Comparison of ENCODE assay signal across 1 cellular context in the genomic region with DNA sequence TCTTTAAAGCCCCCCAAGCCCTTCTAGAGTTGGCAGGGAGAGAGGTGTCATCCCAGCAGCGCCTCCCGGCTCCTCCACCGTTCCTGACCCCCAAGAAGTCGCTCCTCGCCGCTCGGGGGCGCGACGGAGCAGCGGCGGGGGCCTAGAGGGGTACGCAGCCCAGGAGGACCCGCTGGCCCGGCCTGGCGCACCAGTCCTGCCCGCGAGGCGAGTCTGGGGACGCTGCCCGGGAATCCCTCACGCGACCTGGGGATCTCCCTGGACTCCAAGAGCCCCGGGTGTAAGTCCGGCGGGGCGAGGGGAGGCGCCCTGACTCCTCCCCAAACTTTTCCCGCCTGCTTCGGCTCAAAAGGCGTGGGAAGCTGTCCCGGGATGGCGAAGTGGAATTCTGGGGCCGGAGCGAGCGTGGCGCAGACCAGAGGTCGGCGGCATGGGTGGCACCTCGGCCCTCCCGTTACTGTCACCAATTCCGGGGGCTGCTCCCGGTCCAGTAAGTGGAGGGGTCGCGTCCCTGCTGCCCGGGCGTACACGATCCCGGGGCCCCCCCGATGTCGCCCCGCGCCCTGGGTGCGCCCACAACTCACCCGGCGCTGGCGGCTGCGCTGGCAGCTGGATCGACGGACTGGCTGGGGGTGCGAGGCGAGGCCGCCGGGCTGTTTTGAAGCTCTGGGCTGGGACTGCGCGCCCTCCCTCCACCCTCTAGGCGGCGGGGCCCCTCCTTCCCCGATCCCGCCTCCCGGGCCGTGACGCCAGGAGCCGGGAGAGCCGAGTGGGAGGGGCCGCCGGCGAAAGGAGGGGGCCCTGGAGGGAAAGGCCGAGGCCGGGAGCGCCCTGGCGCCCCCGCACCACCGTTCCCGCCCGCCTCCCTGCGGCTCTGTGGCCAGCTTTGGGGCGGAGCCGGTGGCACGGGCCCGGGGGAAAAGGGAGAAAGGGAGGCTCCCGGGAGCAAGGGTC.
TF ChIP-seq lines count a peak whose summit lies in the region.

A gene with protein sequence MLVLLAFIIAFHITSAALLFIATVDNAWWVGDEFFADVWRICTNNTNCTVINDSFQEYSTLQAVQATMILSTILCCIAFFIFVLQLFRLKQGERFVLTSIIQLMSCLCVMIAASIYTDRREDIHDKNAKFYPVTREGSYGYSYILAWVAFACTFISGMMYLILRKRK (minus strand): TSS at position 634 of the 954 bp plus-strand sequence. CDS start 32,981 bp downstream, outside the sequence.

TF ChIP-seq in HepG2, 621 proteins besides CTCF, POLR2A, EP300 and RAD21 (continued from another document and continues in another):
- TF ChIP-seq, protein P1, sequence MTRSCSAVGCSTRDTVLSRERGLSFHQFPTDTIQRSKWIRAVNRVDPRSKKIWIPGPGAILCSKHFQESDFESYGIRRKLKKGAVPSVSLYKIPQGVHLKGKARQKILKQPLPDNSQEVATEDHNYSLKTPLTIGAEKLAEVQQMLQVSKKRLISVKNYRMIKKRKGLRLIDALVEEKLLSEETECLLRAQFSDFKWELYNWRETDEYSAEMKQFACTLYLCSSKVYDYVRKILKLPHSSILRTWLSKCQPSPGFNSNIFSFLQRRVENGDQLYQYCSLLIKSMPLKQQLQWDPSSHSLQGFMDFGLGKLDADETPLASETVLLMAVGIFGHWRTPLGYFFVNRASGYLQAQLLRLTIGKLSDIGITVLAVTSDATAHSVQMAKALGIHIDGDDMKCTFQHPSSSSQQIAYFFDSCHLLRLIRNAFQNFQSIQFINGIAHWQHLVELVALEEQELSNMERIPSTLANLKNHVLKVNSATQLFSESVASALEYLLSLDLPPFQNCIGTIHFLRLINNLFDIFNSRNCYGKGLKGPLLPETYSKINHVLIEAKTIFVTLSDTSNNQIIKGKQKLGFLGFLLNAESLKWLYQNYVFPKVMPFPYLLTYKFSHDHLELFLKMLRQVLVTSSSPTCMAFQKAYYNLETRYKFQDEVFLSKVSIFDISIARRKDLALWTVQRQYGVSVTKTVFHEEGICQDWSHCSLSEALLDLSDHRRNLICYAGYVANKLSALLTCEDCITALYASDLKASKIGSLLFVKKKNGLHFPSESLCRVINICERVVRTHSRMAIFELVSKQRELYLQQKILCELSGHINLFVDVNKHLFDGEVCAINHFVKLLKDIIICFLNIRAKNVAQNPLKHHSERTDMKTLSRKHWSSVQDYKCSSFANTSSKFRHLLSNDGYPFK (CRISPR knock-in tag; IDR thresholded peaks at IDR 0.05; ENCODE audit: borderline replicate concordance), result peak; percentile 82; the same call in 1 of the 2 replicates
- TF ChIP-seq PPARG (CRISPR knock-in tag; conservative IDR thresholded peaks at IDR 0.05), result 0 out of 2 replicates have a peak, but pooled peaks have one; percentile 36
- TF ChIP-seq KDM2A (CRISPR knock-in tag; IDR thresholded peaks at IDR 0.05; ENCODE audit: borderline replicate concordance, low read depth), result peak; percentile 91
- TF ChIP-seq STAT5B (CRISPR knock-in tag; IDR thresholded peaks at IDR 0.05), result peak; percentile 27; the same call in 1 of the 2 replicates
- TF ChIP-seq, protein P2, sequence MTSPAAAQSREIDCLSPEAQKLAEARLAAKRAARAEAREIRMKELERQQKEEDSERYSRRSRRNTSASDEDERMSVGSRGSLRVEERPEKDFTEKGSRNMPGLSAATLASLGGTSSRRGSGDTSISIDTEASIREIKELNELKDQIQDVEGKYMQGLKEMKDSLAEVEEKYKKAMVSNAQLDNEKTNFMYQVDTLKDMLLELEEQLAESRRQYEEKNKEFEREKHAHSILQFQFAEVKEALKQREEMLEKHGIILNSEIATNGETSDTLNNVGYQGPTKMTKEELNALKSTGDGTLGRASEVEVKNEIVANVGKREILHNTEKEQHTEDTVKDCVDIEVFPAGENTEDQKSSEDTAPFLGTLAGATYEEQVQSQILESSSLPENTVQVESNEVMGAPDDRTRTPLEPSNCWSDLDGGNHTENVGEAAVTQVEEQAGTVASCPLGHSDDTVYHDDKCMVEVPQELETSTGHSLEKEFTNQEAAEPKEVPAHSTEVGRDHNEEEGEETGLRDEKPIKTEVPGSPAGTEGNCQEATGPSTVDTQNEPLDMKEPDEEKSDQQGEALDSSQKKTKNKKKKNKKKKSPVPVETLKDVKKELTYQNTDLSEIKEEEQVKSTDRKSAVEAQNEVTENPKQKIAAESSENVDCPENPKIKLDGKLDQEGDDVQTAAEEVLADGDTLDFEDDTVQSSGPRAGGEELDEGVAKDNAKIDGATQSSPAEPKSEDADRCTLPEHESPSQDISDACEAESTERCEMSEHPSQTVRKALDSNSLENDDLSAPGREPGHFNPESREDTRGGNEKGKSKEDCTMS (CRISPR knock-in tag; conservative IDR thresholded peaks at IDR 0.05), result no peak
- TF ChIP-seq ZKSCAN1 (IDR thresholded peaks at IDR 0.05; ENCODE audit: low read length), result no peak
- TF ChIP-seq FOXA1 (IDR thresholded peaks at IDR 0.05), result no peak
- TF ChIP-seq FOXA1 (CRISPR knock-in tag; IDR thresholded peaks at IDR 0.05), result peak; percentile 10; the same call in 1 of the 2 replicates
- TF ChIP-seq SALL1 (CRISPR knock-in tag; IDR thresholded peaks at IDR 0.05), result peak; percentile 88
- TF ChIP-seq ZNF205 (CRISPR knock-in tag; IDR thresholded peaks at IDR 0.05), result peak; percentile 44
- TF ChIP-seq CHD2 (IDR thresholded peaks at IDR 0.05; ENCODE audit: low read depth, low read length), result no peak
- TF ChIP-seq ZBTB20 (CRISPR knock-in tag; IDR thresholded peaks at IDR 0.05; ENCODE audit: borderline replicate concordance, low read depth), result no peak; the same call in 1 of the 2 replicates
- peak; percentile 51 for TF ChIP-seq ZKSCAN8 (CRISPR knock-in tag; IDR thresholded peaks at IDR 0.05; ENCODE audit: borderline replicate concordance)
- peak; percentile 84; the same call in 1 of the 2 replicates for TF ChIP-seq ZFP37 (CRISPR knock-in tag; IDR thresholded peaks at IDR 0.05; ENCODE audit: borderline replicate concordance)
- TF ChIP-seq SUZ12 (IDR thresholded peaks at IDR 0.05; ENCODE audit: low read depth, low read length), result no peak
- TF ChIP-seq, protein P3, sequence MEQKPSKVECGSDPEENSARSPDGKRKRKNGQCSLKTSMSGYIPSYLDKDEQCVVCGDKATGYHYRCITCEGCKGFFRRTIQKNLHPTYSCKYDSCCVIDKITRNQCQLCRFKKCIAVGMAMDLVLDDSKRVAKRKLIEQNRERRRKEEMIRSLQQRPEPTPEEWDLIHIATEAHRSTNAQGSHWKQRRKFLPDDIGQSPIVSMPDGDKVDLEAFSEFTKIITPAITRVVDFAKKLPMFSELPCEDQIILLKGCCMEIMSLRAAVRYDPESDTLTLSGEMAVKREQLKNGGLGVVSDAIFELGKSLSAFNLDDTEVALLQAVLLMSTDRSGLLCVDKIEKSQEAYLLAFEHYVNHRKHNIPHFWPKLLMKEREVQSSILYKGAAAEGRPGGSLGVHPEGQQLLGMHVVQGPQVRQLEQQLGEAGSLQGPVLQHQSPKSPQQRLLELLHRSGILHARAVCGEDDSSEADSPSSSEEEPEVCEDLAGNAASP (CRISPR knock-in tag; IDR thresholded peaks at IDR 0.05; ENCODE audit: borderline replicate concordance), result peak; percentile 55
- TF ChIP-seq, protein P4, sequence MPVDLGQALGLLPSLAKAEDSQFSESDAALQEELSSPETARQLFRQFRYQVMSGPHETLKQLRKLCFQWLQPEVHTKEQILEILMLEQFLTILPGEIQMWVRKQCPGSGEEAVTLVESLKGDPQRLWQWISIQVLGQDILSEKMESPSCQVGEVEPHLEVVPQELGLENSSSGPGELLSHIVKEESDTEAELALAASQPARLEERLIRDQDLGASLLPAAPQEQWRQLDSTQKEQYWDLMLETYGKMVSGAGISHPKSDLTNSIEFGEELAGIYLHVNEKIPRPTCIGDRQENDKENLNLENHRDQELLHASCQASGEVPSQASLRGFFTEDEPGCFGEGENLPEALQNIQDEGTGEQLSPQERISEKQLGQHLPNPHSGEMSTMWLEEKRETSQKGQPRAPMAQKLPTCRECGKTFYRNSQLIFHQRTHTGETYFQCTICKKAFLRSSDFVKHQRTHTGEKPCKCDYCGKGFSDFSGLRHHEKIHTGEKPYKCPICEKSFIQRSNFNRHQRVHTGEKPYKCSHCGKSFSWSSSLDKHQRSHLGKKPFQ (CRISPR knock-in tag; IDR thresholded peaks at IDR 0.05; ENCODE audit: insufficient replicate concordance), result peak; percentile 10
- TF ChIP-seq ZNF33A (CRISPR knock-in tag; IDR thresholded peaks at IDR 0.05; ENCODE audit: borderline replicate concordance), result no peak
- peak; percentile 78 for TF ChIP-seq PHF8 (CRISPR knock-in tag; IDR thresholded peaks at IDR 0.05)
- TF ChIP-seq SSRP1 (CRISPR knock-in tag; IDR thresholded peaks at IDR 0.05), result no peak
- TF ChIP-seq SYNCRIP (IDR thresholded peaks at IDR 0.05; ENCODE audit: insufficient read depth, low read depth, low read length), result no peak
- no peak for TF ChIP-seq MBD4 (IDR thresholded peaks at IDR 0.05; ENCODE audit: borderline replicate concordance, low read length)
- TF ChIP-seq SMYD3 (CRISPR knock-in tag; IDR thresholded peaks at IDR 0.05), result no peak
- peak; percentile 95 for TF ChIP-seq ZNF589 (CRISPR knock-in tag; conservative IDR thresholded peaks at IDR 0.05)
- TF ChIP-seq, protein P5, sequence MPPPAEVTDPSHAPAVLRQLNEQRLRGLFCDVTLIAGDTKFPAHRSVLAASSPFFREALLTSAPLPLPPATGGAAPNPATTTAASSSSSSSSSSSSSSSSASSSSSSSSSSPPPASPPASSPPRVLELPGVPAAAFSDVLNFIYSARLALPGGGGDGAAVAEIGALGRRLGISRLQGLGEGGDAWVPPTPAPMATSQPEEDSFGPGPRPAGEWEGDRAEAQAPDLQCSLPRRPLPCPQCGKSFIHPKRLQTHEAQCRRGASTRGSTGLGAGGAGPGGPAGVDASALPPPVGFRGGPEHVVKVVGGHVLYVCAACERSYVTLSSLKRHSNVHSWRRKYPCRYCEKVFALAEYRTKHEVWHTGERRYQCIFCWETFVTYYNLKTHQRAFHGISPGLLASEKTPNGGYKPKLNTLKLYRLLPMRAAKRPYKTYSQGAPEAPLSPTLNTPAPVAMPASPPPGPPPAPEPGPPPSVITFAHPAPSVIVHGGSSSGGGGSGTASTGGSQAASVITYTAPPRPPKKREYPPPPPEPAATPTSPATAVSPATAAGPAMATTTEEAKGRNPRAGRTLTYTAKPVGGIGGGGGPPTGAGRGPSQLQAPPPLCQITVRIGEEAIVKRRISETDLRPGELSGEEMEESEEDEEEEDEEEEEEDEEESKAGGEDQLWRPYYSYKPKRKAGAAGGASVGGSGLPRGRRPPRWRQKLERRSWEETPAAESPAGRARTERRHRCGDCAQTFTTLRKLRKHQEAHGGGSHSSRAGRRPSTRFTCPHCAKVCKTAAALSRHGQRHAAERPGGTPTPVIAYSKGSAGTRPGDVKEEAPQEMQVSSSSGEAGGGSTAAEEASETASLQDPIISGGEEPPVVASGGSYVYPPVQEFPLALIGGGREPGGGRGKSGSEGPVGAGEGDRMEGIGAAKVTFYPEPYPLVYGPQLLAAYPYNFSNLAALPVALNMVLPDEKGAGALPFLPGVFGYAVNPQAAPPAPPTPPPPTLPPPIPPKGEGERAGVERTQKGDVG (CRISPR knock-in tag; IDR thresholded peaks at IDR 0.05; ENCODE audit: borderline replicate concordance), result peak; percentile 67
- TF ChIP-seq, protein P6, sequence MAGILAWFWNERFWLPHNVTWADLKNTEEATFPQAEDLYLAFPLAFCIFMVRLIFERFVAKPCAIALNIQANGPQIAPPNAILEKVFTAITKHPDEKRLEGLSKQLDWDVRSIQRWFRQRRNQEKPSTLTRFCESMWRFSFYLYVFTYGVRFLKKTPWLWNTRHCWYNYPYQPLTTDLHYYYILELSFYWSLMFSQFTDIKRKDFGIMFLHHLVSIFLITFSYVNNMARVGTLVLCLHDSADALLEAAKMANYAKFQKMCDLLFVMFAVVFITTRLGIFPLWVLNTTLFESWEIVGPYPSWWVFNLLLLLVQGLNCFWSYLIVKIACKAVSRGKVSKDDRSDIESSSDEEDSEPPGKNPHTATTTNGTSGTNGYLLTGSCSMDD (CRISPR knock-in tag; IDR thresholded peaks at IDR 0.05), result peak; percentile 38; the same call in 1 of the 2 replicates
- TF ChIP-seq ZSCAN29 (CRISPR knock-in tag; conservative IDR thresholded peaks at IDR 0.05), result peak; percentile 72; the same call in 1 of the 2 replicates
- TF ChIP-seq, protein P7, sequence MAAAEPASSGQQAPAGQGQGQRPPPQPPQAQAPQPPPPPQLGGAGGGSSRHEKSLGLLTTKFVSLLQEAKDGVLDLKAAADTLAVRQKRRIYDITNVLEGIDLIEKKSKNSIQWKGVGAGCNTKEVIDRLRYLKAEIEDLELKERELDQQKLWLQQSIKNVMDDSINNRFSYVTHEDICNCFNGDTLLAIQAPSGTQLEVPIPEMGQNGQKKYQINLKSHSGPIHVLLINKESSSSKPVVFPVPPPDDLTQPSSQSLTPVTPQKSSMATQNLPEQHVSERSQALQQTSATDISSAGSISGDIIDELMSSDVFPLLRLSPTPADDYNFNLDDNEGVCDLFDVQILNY (CRISPR knock-in tag; conservative IDR thresholded peaks at IDR 0.05), result no peak; the same call in none of the 2 replicates
- TF ChIP-seq GABPA (IDR thresholded peaks at IDR 0.05; ENCODE audit: low read depth, low read length), result no peak
- TF ChIP-seq GABPA (CRISPR knock-in tag; IDR thresholded peaks at IDR 0.05; ENCODE audit: low read depth), result no peak
- TF ChIP-seq CCAR2 (optimal IDR thresholded peaks at IDR 0.05; ENCODE audit: low read depth, low read length), result no peak
- no peak; the same call in 1 of the 2 replicates for TF ChIP-seq RFX5 (IDR thresholded peaks at IDR 0.05; ENCODE audit: low read depth, low read length)
- no peak; the same call in 1 of the 2 replicates for TF ChIP-seq ZSCAN21 (CRISPR knock-in tag; IDR thresholded peaks at IDR 0.05; ENCODE audit: borderline replicate concordance)
- TF ChIP-seq, protein P8, sequence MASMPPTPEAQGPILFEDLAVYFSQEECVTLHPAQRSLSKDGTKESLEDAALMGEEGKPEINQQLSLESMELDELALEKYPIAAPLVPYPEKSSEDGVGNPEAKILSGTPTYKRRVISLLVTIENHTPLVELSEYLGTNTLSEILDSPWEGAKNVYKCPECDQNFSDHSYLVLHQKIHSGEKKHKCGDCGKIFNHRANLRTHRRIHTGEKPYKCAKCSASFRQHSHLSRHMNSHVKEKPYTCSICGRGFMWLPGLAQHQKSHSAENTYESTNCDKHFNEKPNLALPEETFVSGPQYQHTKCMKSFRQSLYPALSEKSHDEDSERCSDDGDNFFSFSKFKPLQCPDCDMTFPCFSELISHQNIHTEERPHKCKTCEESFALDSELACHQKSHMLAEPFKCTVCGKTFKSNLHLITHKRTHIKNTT (CRISPR knock-in tag; IDR thresholded peaks at IDR 0.05), result 0 out of 2 replicates have a peak, but pooled peaks have one; percentile 44
- TF ChIP-seq CEBPG (CRISPR knock-in tag; IDR thresholded peaks at IDR 0.05), result no peak
- TF ChIP-seq ZNF12 (CRISPR knock-in tag; IDR thresholded peaks at IDR 0.05), result peak; percentile 50; the same call in 1 of the 2 replicates
- 0 out of 2 replicates have a peak, but pooled peaks have one; percentile 29 for TF ChIP-seq CREB1 (IDR thresholded peaks at IDR 0.05)
- TF ChIP-seq CREB1 (CRISPR knock-in tag; IDR thresholded peaks at IDR 0.05), result no peak
- peak; percentile 29; the same call in 1 of the 2 replicates for TF ChIP-seq TARDBP (CRISPR knock-in tag; IDR thresholded peaks at IDR 0.05)
